Comparison of ENCODE assay signal across 8 cellular contexts in the genomic region with DNA sequence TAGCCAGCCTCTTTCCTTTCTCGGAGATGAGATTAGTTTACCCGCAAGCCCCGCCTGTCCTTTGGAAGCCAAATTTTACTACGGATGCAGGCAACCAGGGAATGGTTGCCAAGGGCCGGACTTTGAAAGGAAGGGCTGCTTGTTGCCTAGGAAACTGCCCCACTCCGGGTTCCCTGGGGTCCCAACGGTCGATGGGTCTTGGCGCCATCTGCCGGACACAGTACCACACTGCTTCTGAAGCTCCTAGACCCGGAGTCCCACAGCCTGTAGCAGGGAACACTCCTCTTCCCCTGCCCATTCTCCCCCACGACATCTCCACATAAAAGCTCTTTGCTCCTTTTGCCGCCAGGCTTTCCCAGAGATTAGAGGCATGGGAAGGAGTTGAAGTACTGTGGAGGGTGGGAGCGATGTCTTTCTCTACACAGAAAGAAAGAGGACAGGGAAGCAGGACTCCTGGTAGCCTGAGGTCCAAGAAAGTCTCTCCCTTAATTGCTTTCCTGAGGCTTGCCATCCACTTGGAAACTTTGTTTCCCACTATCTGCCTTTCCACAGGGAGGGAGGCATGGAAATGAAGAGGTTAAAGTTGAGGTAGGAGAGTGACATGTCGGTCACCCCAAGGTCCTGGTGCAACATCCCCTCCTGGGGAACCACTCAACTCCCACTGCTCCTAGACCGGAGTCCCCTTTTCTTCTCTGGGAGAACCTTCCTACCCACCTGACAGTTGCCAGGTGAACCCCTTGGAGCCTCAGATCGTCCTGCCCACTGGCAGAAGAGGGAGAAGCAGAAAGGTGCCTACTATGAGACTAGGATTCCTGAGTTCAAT. TPM values are rescaled to one million over a fixed set of nuclear protein-coding genes. Genes with fewer than 3 reads are reported as not detected.
DNase-seq lines count a peak whose midpoint lies in the region; ATAC-seq and TF ChIP-seq lines count a peak whose summit lies in the region.

No MANE protein-coding gene starts in this region.

- H3K27ac ChIP-seq in right cardiac atrium (ENCODE audit: low read length) (no peak overlapping the region), gastrocnemius medialis (no peak overlapping the region)

- no peak overlapping the region for H3K27ac Mint-ChIP-seq in T-cell

- peak; percentile 80 to 91 (median 84) for TF ChIP-seq CTCF in gastrocnemius medialis (IDR thresholded peaks at IDR 0.05 in 4 of 5, conservative IDR thresholded peaks at IDR 0.05 in 1 of 5)

- WGBS in right cardiac atrium: 11% methylated on average over 17 of the region's 17 CpGs

- H3K4me1 Mint-ChIP-seq in T-cell: peaks cover 0 to 6% (median 0%) of the 10 kb centered on the region in 3 donors

- no peaks in the 10 kb centered on the region for H3K36me3 ChIP-seq in gastrocnemius medialis

- H3K27me3 ChIP-seq in right cardiac atrium (ENCODE audit: control insufficient read depth, insufficient read depth): no peaks in the 10 kb centered on the region
- H3K27me3 ChIP-seq in gastrocnemius medialis: no peaks in the 10 kb centered on the region

- H3K9me3 ChIP-seq in right cardiac atrium (ENCODE audit: control insufficient read depth, low read length) (no peaks in the 10 kb centered on the region), gastrocnemius medialis (no peaks in the 10 kb centered on the region)

- DNase-seq in DMS153 (lab: John Stamatoyannopoulos, UW) (peak; percentile 5), NAMALWA (ENCODE audit: low spot score) (peak; percentile 91), T-cell (peak in 32 of 34 experiments; percentile 12 to 66 (median 52)), anterior cingulate cortex (lab: John Stamatoyannopoulos, UW) (peak in 56 of 58 donors; percentile 11 to 91 (median 70)), right cardiac atrium (peak; percentile 87 to 94 (median 91)), gastrocnemius medialis (peak; percentile 53 to 60)

- TF ChIP-seq POLR2A in gastrocnemius medialis (IDR thresholded peaks at IDR 0.05): no peak

- ATAC-seq in GM21737 (IDR thresholded peaks at IDR 0.05; ENCODE audit: unreplicated experiment) (peak; percentile 62), T-cell (replicated peaks in 1 of 4) (peak; percentile 68 to 82 (median 80)), right cardiac atrium (peak; percentile 87 to 91), gastrocnemius medialis (peak; percentile 79 to 86), HG02840 (IDR thresholded peaks at IDR 0.05; ENCODE audit: low FRiP score, unreplicated experiment) (no peak)

- no peaks in the 10 kb centered on the region for H3K9me3 Mint-ChIP-seq in T-cell

- H3K36me3 Mint-ChIP-seq in T-cell: peaks cover 1% of the 10 kb centered on the region

- H3K4me1 ChIP-seq in right cardiac atrium (ENCODE audit: control insufficient read depth, insufficient read depth, low read length): no peaks in the 10 kb centered on the region
- peaks cover 0 to 4% of the 10 kb centered on the region in 2 donors for H3K4me1 ChIP-seq in gastrocnemius medialis

- intact Hi-C loops in right cardiac atrium (cut with DNase I): loop anchor here (5.0 kb wide), 2 partner anchors 36 to 41 kb away; no protein-coding TSS in a partner anchor
- intact Hi-C loops in gastrocnemius medialis (cut with DNase I; ENCODE audit: low total_unique reads): loop anchor here (1.0 kb wide), 1 partner anchor 41 kb away; no protein-coding TSS in a partner anchor

- CTCF ChIA-PET in T-cell (lab: Charles Lee): interaction anchor here (0.5 to 3.5 kb wide), 17 partner anchors 11 to 622 kb away, joined by 3 to 47 read pairs (median 4); a partner anchor contains a TSS

- in situ Hi-C loops in gastrocnemius medialis (cut with MboI; ENCODE audit: low sequenced_read_pairs in 4 of 4): loop anchor here in 1 of 4 donors (5.0 kb wide), 1 partner anchor 41 kb away; no protein-coding TSS in a partner anchor

- H3K4me3 Mint-ChIP-seq in T-cell: no peak overlapping the region

- peaks cover 0 to 5% of the 10 kb centered on the region in 2 donors for H3K27me3 Mint-ChIP-seq in T-cell

- H3K4me3 ChIP-seq in right cardiac atrium (ENCODE audit: low read length) (no peak overlapping the region), gastrocnemius medialis (peak overlapping the region in 2 of 4 donors; percentile 6 to 30)

- POLR2A ChIA-PET in T-cell (lab: Charles Lee): no interaction called here

RNA-seq across cellular contexts. Expression of a gene that starts 21.9 kb away (rescaled TPM):
- 10 to 100 TPM; 39.9 to 73.3 (median 65.6) TPM for total RNA-seq in T-cell
- total RNA-seq in right cardiac atrium: 10 to 100 TPM; 13.9 to 22.2 (median 16.2) TPM
- polyA plus RNA-seq in right cardiac atrium: 13.8 TPM
- total RNA-seq in gastrocnemius medialis: 1 to 10 TPM; 4.0 to 7.1 (median 4.9) TPM

RNA-seq across cellular contexts. Expression of a gene that starts 26.4 kb away (rescaled TPM):
- total RNA-seq in T-cell: 1 to 10 TPM in 1 of 5 donors, under 1 TPM in 4; 0.15 to 1.1 (median 0.65) TPM
- total RNA-seq in right cardiac atrium: 1 to 10 TPM in 1 of 4 donors, under 1 TPM in 3; 0.34 to 1.0 (median 0.69) TPM
- 1.1 TPM for polyA plus RNA-seq in right cardiac atrium
- 1 to 10 TPM in 2 of 4 donors, under 1 TPM in 2; 0.22 to 2.2 (median 0.64) TPM for total RNA-seq in gastrocnemius medialis

RNA-seq across cellular contexts. Expression of a gene that starts 44.2 kb away (rescaled TPM):
- 10 to 100 TPM; 27.3 to 54.3 (median 41.9) TPM for total RNA-seq in T-cell
- 10 to 100 TPM; 21.6 to 34.8 (median 31.8) TPM for total RNA-seq in right cardiac atrium
- polyA plus RNA-seq in right cardiac atrium: 29.1 TPM
- 10 to 100 TPM; 13.6 to 18.5 (median 16.3) TPM for total RNA-seq in gastrocnemius medialis

Comparison
In these comparisons a context has a peak if more than half of its experiments do, and no peak if none do; other contexts are left out.
1. DNase-seq: peak in every context shown above with its lines; median percentile 91 in NAMALWA; 91 in right cardiac atrium; 70 in anterior cingulate cortex; 56 in gastrocnemius medialis; 52 in T-cell; 5 in DMS153.